8 cellular contexts compared by ENCODE assay signal in genomic region chr6:83221886-83222479, GRCh38. TPM values are rescaled to one million over a fixed set of nuclear protein-coding genes. Genes with fewer than 3 reads are reported as not detected.
DNase-seq lines count a peak whose midpoint lies in the region; ATAC-seq and TF ChIP-seq lines count a peak whose summit lies in the region.

No MANE protein-coding gene starts in this region.

- no peaks in the 10 kb centered on the region for H3K9me3 ChIP-seq in WERI-Rb-1 (ENCODE audit: severe bottlenecking)

- H3K4me3 ChIP-seq in WERI-Rb-1 (ENCODE audit: low read depth, low read length): no peak overlapping the region

- peak; percentile 41 for DNase-seq in COR-L47 (lab: John Stamatoyannopoulos, UW)
- peak; percentile 21 for DNase-seq in NCI-H2227 treated with DMSO at 0.1 percent for 48 hours (lab: John Stamatoyannopoulos, UW)
- peak; percentile 62 for DNase-seq in cerebellar cortex (ENCODE audit: low spot score)
- peak; percentile 64 for DNase-seq in myocyte (ENCODE audit: low read depth)
- DNase-seq in WERI-Rb-1: no peak
- DNase-seq in activated CD8-positive, alpha-beta memory T cell treated with anti-CD3 and anti-CD28 coated beads, Interleukin-2, amount 50 U/mL, for 4 hours: no peak

- TF ChIP-seq CTCF in WERI-Rb-1 (IDR thresholded peaks at IDR 0.05; ENCODE audit: low read depth, low read length): no peak

- ATAC-seq in GM21786 (IDR thresholded peaks at IDR 0.05; ENCODE audit: unreplicated experiment) (peak; percentile 52), HG02759 (IDR thresholded peaks at IDR 0.05; ENCODE audit: unreplicated experiment) (no peak)

- no peaks in the 10 kb centered on the region for H3K27me3 ChIP-seq in WERI-Rb-1 (ENCODE audit: insufficient read depth, low read depth, severe bottlenecking)

- H3K27ac ChIP-seq in WERI-Rb-1: no peak overlapping the region

- H3K36me3 ChIP-seq in WERI-Rb-1: no peaks in the 10 kb centered on the region

RNA-seq across cellular contexts. Expression of gene RWDD2A, which starts 28.8 kb away (rescaled TPM):
- 4.3 and 4.8 TPM in 2 replicates for total RNA-seq in myocyte
- polyA plus RNA-seq in myocyte (2012): 6.3 TPM

RNA-seq across cellular contexts. Expression of gene PGM3, which starts 28.9 kb away (rescaled TPM):
- 22.7 and 22.8 TPM in 2 replicates for total RNA-seq in myocyte
- 37.6 TPM for polyA plus RNA-seq in myocyte (2012)

Comparison
In these comparisons a context has a peak if more than half of its experiments do, and no peak if none do; other contexts are left out.
1. DNase-seq: peak in COR-L47 (single experiment), NCI-H2227 treated with DMSO at 0.1 percent for 48 hours (single experiment), cerebellar cortex (single experiment) and myocyte (single experiment); none in WERI-Rb-1 (single experiment) and activated CD8-positive, alpha-beta memory T cell treated with anti-CD3 and anti-CD28 coated beads, Interleukin-2, amount 50 U/mL, for 4 hours (single experiment).